Comparison of ENCODE assay signal across 1 cellular context in the genomic region with DNA sequence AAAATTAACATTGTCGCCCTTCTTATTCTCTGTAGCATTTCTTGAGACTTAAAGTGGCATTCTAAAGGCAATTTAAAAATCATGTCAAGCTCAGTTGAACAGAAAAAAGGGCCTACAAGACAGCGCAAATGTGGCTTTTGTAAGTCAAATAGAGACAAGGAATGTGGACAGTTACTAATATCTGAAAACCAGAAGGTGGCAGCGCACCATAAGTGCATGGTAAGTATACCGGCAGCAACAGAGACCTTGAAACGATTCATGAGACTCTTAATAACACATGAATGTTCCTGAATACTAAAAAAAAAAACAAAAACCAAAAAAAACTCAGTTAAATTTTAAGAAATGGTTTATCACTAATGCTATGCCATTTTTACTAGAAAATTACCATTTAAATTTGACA.
TF ChIP-seq lines count a peak whose summit lies in the region.

No MANE protein-coding gene starts in this region.

TF ChIP-seq in K562, 482 proteins besides CTCF, POLR2A, EP300 and RAD21:
- TF ChIP-seq SMARCA4 (IDR thresholded peaks at IDR 0.05) (peak; percentile 69), TEAD4 (IDR thresholded peaks at IDR 0.05; ENCODE audit: low read length) (0 out of 2 replicates have a peak, but pooled peaks have one; percentile 24), TEAD4 (CRISPR knock-in tag; IDR thresholded peaks at IDR 0.05; ENCODE audit: borderline replicate concordance) (no peak), ZKSCAN8 (CRISPR knock-in tag; IDR thresholded peaks at IDR 0.05) (peak; percentile 44; the same call in 1 of the 2 replicates), KLF1 (tag; IDR thresholded peaks at IDR 0.05) (no peak), ARID2 (IDR thresholded peaks at IDR 0.05) (peak; percentile 37; the same call in 1 of the 2 replicates), SMARCE1 (IDR thresholded peaks at IDR 0.05) (peak; percentile 45; the same call in 1 of the 2 replicates), RAD51 (IDR thresholded peaks at IDR 0.05; ENCODE audit: borderline replicate concordance, low read depth) (no peak), SMARCC2 (IDR thresholded peaks at IDR 0.05; ENCODE audit: low read depth) (0 out of 2 replicates have a peak, but pooled peaks have one; percentile 39)
- TF ChIP-seq, protein P1, sequence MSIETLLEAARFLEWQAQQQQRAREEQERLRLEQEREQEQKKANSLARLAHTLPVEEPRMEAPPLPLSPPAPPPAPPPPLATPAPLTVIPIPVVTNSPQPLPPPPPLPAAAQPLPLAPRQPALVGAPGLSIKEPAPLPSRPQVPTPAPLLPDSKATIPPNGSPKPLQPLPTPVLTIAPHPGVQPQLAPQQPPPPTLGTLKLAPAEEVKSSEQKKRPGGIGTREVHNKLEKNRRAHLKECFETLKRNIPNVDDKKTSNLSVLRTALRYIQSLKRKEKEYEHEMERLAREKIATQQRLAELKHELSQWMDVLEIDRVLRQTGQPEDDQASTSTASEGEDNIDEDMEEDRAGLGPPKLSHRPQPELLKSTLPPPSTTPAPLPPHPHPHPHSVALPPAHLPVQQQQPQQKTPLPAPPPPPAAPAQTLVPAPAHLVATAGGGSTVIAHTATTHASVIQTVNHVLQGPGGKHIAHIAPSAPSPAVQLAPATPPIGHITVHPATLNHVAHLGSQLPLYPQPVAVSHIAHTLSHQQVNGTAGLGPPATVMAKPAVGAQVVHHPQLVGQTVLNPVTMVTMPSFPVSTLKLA (conservative IDR thresholded peaks at IDR 0.05), result 0 out of 4 replicates have a peak, but pooled peaks of 1 of the 2 experiments have one; percentile 20
